Comparison of ENCODE assay signal across 8 cellular contexts in genomic region chr13:24220086-24220703, GRCh38. TPM values are rescaled to one million over a fixed set of nuclear protein-coding genes. Genes with fewer than 3 reads are reported as not detected.
DNase-seq lines count a peak whose midpoint lies in the region; ATAC-seq, FAIRE-seq and TF ChIP-seq lines count a peak whose summit lies in the region.

No MANE protein-coding gene starts in this region.

- H4K20me1 ChIP-seq in OCI-LY7 (ENCODE audit: insufficient read depth, low read length): peaks cover 4% of the 10 kb centered on the region; the same call in 1 of the 2 replicates

- no peak overlapping the region for H2AFZ ChIP-seq in OCI-LY7 (ENCODE audit: low read length)
- H2AFZ ChIP-seq in parathyroid adenoma: no peak overlapping the region

- H3K4me3 ChIP-seq in Jurkat, Clone E6-1 (ENCODE audit: low read length): no peak overlapping the region
- H3K4me3 ChIP-seq in OCI-LY7 (ENCODE audit: low read depth, low read length, poor library complexity, severe bottlenecking): no peak overlapping the region
- H3K4me3 ChIP-seq in parathyroid adenoma (ENCODE audit: low read depth, low read length): no peak overlapping the region

- POLR2A ChIA-PET in OCI-LY7 (lab: Charles Lee): no interaction called here

- no peak for ATAC-seq in HG03571 (IDR thresholded peaks at IDR 0.05; ENCODE audit: unreplicated experiment)

- no peaks in the 10 kb centered on the region for H3K9me2 ChIP-seq in OCI-LY7 (ENCODE audit: insufficient read depth, low read length)

- H3K36me3 ChIP-seq in OCI-LY7 (ENCODE audit: insufficient read depth, low read length): no peaks in the 10 kb centered on the region
- H3K36me3 ChIP-seq in parathyroid adenoma (ENCODE audit: control insufficient read depth, insufficient read depth, low read length): no peaks in the 10 kb centered on the region

- peaks cover 31% of the 10 kb centered on the region for H3K4me1 ChIP-seq in OCI-LY7 (ENCODE audit: insufficient read depth, low read length, poor library complexity, severe bottlenecking)
- peaks cover 9% of the 10 kb centered on the region for H3K4me1 ChIP-seq in parathyroid adenoma

- H3K27me3 ChIP-seq in parathyroid adenoma (ENCODE audit: control insufficient read depth, insufficient read depth, low read length): no peaks in the 10 kb centered on the region

- DNase-seq in AG08396 (ENCODE audit: low spot score) (peak; percentile 82), GM12891 (ENCODE audit: insufficient read length, low spot score) (peak; percentile 44), OCI-LY7 (ENCODE audit: low spot score) (peak; percentile 81), globus pallidus (ENCODE audit: low spot score) (peak; percentile 93)
- peak; percentile 80 for DNase-seq in Jurkat, Clone E6-1 (ENCODE audit: low read depth, low spot score)
- peak; percentile 47 for DNase-seq in activated naive CD4-positive, alpha-beta T cell treated with anti-CD3 and anti-CD28 coated beads, Interleukin-2, amount 50 U/mL, for 16 hours

- BruUV-seq in OCI-LY7 (replicated peaks; lab: Mats Ljungman, UMichigan): no TSS peak

- H3K9ac ChIP-seq in parathyroid adenoma: no peak overlapping the region

- CTCF ChIA-PET in OCI-LY7 (lab: Charles Lee; ENCODE audit: unreplicated experiment): interaction anchor here (0.9 to 1.2 kb wide), 3 partner anchors 59 to 330 kb away, joined by 3 to 4 read pairs (median 3); partner anchors contain the start of gene SPATA13

- no peak for TF ChIP-seq POLR2A in GM12891 (IDR thresholded peaks at IDR 0.05; ENCODE audit: low read depth, low read length)

- peak; percentile 82 for FAIRE-seq in GM12891 (lab: Jason Lieb, UNC)

- H3K4me2 ChIP-seq in OCI-LY7 (ENCODE audit: low read length) (no peak overlapping the region), parathyroid adenoma (ENCODE audit: low read length) (no peak overlapping the region)

- H3K9me3 ChIP-seq in OCI-LY7 (ENCODE audit: low read length) (no peaks in the 10 kb centered on the region), parathyroid adenoma (ENCODE audit: control insufficient read depth, low read length) (no peaks in the 10 kb centered on the region)

- TF ChIP-seq CTCF in OCI-LY7 (conservative IDR thresholded peaks at IDR 0.05; ENCODE audit: low read length) (peak; percentile 91), parathyroid adenoma (IDR thresholded peaks at IDR 0.05) (peak; percentile 60)

- no peaks in the 10 kb centered on the region for H3K79me2 ChIP-seq in OCI-LY7 (ENCODE audit: insufficient read depth, low read depth, low read length)
- peaks cover 3% of the 10 kb centered on the region for H3K79me2 ChIP-seq in parathyroid adenoma

- intact Hi-C loops in OCI-LY7 (cut with micrococcal nuclease; ENCODE audit: unreplicated experiment): loop anchor here (1.0 to 10.0 kb wide), 3 partner anchors 167 to 295 kb away; no protein-coding TSS in a partner anchor

- H3K27ac ChIP-seq in OCI-LY7 (ENCODE audit: low read depth, low read length, poor library complexity, severe bottlenecking) (no peak overlapping the region), parathyroid adenoma (no peak overlapping the region)

TF ChIP-seq in GM12891, 5 proteins besides CTCF, POLR2A, EP300 and RAD21:
- TF ChIP-seq POU2F2 (IDR thresholded peaks at IDR 0.05; ENCODE audit: low read depth, low read length): no peak
- no peak for TF ChIP-seq PAX5 (IDR thresholded peaks at IDR 0.05; ENCODE audit: insufficient read depth, low read length, severe bottlenecking)
- TF ChIP-seq POLR2AphosphoS5 (IDR thresholded peaks at IDR 0.05; ENCODE audit: low read depth, low read length): no peak
- no peak for TF ChIP-seq TAF1 (IDR thresholded peaks at IDR 0.05; ENCODE audit: low read depth, low read length)
- no peak for TF ChIP-seq SPI1 (IDR thresholded peaks at IDR 0.05; ENCODE audit: low read depth, low read length)
TF ChIP-seq in GM12891: peak in this region for 0.

RNA-seq across cellular contexts. Expression of gene SPATA13, which starts 59.7 kb away (rescaled TPM):
- polyA plus RNA-seq in GM12891 (2012; ENCODE audit: low read depth, missing spikeins): 5.2 TPM
- polyA plus RNA-seq in Jurkat, Clone E6-1 (2012; ENCODE audit: insufficient read depth, insufficient read length): 9.2 TPM
- 3.8 and 6.6 TPM in 2 replicates for total RNA-seq in OCI-LY7 (2014; rRNA removed; shearing (Covaris generic))
- total RNA-seq in OCI-LY7 (2022): 32.0 and 32.4 TPM in 2 replicates
